ENCODE assay signal across 19 cellular contexts in genomic region chr1:84736445-84736844, GRCh38.
"Had no signal": no experiment of that assay in that cellular context is flagged by ENCODE, and none has a peak within 500 bp of the region (broad histone marks: within the 10 kb centered on the region; RNA-seq: fewer than 3 reads in every experiment).

No MANE protein-coding gene starts in this region.

- H3K36me3 ChIP-seq: esophagus muscularis mucosa, gastrocnemius medialis, heart right ventricle, right lobe of liver, suprapubic skin, thyroid gland, upper lobe of left lung, vagina had no signal

- H3K27me3 ChIP-seq: esophagus muscularis mucosa, gastrocnemius medialis, right lobe of liver, suprapubic skin, thyroid gland, upper lobe of left lung, vagina had no signal

- H3K27ac ChIP-seq: epithelial cell of prostate, esophagus muscularis mucosa, gastrocnemius medialis, heart right ventricle, psoas muscle, right lobe of liver, suprapubic skin, thyroid gland, upper lobe of left lung, vagina had no signal

- H3K4me3 ChIP-seq: esophagus muscularis mucosa, gastrocnemius medialis, heart right ventricle, psoas muscle, right lobe of liver, suprapubic skin, thyroid gland, upper lobe of left lung, vagina had no signal

- H3K9me3 ChIP-seq: esophagus muscularis mucosa, gastrocnemius medialis, psoas muscle, right lobe of liver, suprapubic skin, thyroid gland, upper lobe of left lung, vagina had no signal

- H3K4me1 ChIP-seq: esophagus muscularis mucosa, gastrocnemius medialis, heart right ventricle, psoas muscle, right lobe of liver, suprapubic skin, thyroid gland, upper lobe of left lung, vagina had no signal

- DNase-seq: effector memory CD8-positive, alpha-beta T cell; gastrocnemius medialis; heart right ventricle; hypothalamus; kidney glomerular epithelial cell; naive thymus-derived CD4-positive, alpha-beta T cell; nephron progenitor cell; psoas muscle; retina; right lobe of liver; stimulated activated CD4-positive, alpha-beta T cell treated with anti-CD3 and anti-CD28 coated beads, Interleukin-4, amount 100 ng/mL, for 1 hour; stimulated activated CD8-positive, alpha-beta memory T cell treated with anti-CD3 and anti-CD28 coated beads, Interleukin-4, amount 100 ng/mL, for 48 hours; stimulated activated naive CD8-positive, alpha-beta T cell treated with anti-CD3 and anti-CD28 coated beads, Interleukin-15, Interleukin-2, amounts not matched to agents 100 U/mL and 50 U/mL, for 24 hours; thyroid gland; upper lobe of left lung had no signal

- ATAC-seq: effector memory CD8-positive, alpha-beta T cell; gastrocnemius medialis; heart right ventricle; naive thymus-derived CD4-positive, alpha-beta T cell; psoas muscle; right lobe of liver; stimulated activated naive CD8-positive, alpha-beta T cell treated with anti-CD3 and anti-CD28 coated beads, Interleukin-15, Interleukin-2, amounts not matched to agents 100 U/mL and 50 U/mL, for 24 hours had no signal
